8 cellular contexts compared by ENCODE assay signal in genomic region chr19:45478454-45479238, GRCh38. TPM values are rescaled to one million over a fixed set of nuclear protein-coding genes. Genes with fewer than 3 reads are reported as not detected.
A peak's percentile ranks its signal among the peaks of the same experiment; 100 is the strongest.
DNase-seq lines count a peak whose midpoint lies in the region; ATAC-seq, FAIRE-seq and TF ChIP-seq lines count a peak whose summit lies in the region.

No MANE protein-coding gene starts in this region.

- peak; percentile 90 for DNase-seq in RCC 7860 (ENCODE audit: low spot score)
- DNase-seq in fibroblast of peridontal ligament (ENCODE audit: extremely low read depth), result peak; percentile 93
- DNase-seq in nephron progenitor cell, result peak; percentile 88

- peak; percentile 86 for TF ChIP-seq CTCF in DOHH2 (IDR thresholded peaks at IDR 0.05; ENCODE audit: low read depth, low read length, poor library complexity, severe bottlenecking)
- TF ChIP-seq CTCF in nephron progenitor cell (IDR thresholded peaks at IDR 0.05), result peak; percentile 93

- H3K9me2 ChIP-seq in DOHH2 (replicated peaks; ENCODE audit: control insufficient read depth, low read length), result no peaks in the 10 kb centered on the region

- ATAC-seq in GM21723 (IDR thresholded peaks at IDR 0.05; ENCODE audit: unreplicated experiment), result peak; percentile 73
- peak; percentile 83 for ATAC-seq in activated T-helper 17 cell treated with anti-CD3 and anti-CD28 coated beads, Interleukin-2, amount 50 U/mL, for 72 hours (replicated peaks)

- no peaks in the 10 kb centered on the region for H3K79me2 ChIP-seq in DOHH2 (ENCODE audit: control insufficient read depth, low read length)

- peaks cover 3% of the 10 kb centered on the region; the same call in 1 of the 2 replicates for H3K27me3 ChIP-seq in DOHH2 (ENCODE audit: control insufficient read depth, low read length)

- H3K27me3 Mint-ChIP-seq in activated T-helper 17 cell treated with anti-CD3 and anti-CD28 coated beads, Interleukin-2, amount 50 U/mL, for 72 hours, result no peaks in the 10 kb centered on the region
- peaks cover 59% of the 10 kb centered on the region for H3K27me3 Mint-ChIP-seq in nephron progenitor cell (ENCODE audit: low read depth, poor library complexity)
- H3K27me3 Mint-ChIP-seq in stimulated activated naive CD8-positive, alpha-beta T cell treated with anti-CD3 and anti-CD28 coated beads, Interleukin-15, Interleukin-2, amounts not matched to agents 100 ng/mL and 50 ng/mL, for 24 hours, result peaks cover 4% of the 10 kb centered on the region

- peaks cover 37% of the 10 kb centered on the region for H3K4me1 ChIP-seq in DOHH2 (ENCODE audit: control insufficient read depth, low read length)

- H3K36me3 Mint-ChIP-seq in activated T-helper 17 cell treated with anti-CD3 and anti-CD28 coated beads, Interleukin-2, amount 50 U/mL, for 72 hours (ENCODE audit: low read depth), result peaks cover 26% of the 10 kb centered on the region
- H3K36me3 Mint-ChIP-seq in nephron progenitor cell (ENCODE audit: low read depth), result no peaks in the 10 kb centered on the region
- no peaks in the 10 kb centered on the region for H3K36me3 Mint-ChIP-seq in stimulated activated naive CD8-positive, alpha-beta T cell treated with anti-CD3 and anti-CD28 coated beads, Interleukin-15, Interleukin-2, amounts not matched to agents 100 ng/mL and 50 ng/mL, for 24 hours (ENCODE audit: low read depth)

- H3F3A ChIP-seq in DOHH2 (ENCODE audit: control insufficient read depth, insufficient read depth), result 0 out of 2 replicates have a peak, but pooled peaks cover 10% of the 10 kb centered on the region

- H3K4me2 ChIP-seq in DOHH2 (ENCODE audit: low read length), result peak overlapping the region; percentile 72

- peak overlapping the region; percentile 83 for H3K4me3 Mint-ChIP-seq in activated T-helper 17 cell treated with anti-CD3 and anti-CD28 coated beads, Interleukin-2, amount 50 U/mL, for 72 hours
- peak overlapping the region; percentile 81 for H3K4me3 Mint-ChIP-seq in nephron progenitor cell
- peak overlapping the region; percentile 55 for H3K4me3 Mint-ChIP-seq in stimulated activated naive CD8-positive, alpha-beta T cell treated with anti-CD3 and anti-CD28 coated beads, Interleukin-15, Interleukin-2, amounts not matched to agents 100 ng/mL and 50 ng/mL, for 24 hours

- H3K4me3 ChIP-seq in DOHH2 (ENCODE audit: low read length), result peak overlapping the region; percentile 84

- no peaks in the 10 kb centered on the region for H3K9me3 Mint-ChIP-seq in activated T-helper 17 cell treated with anti-CD3 and anti-CD28 coated beads, Interleukin-2, amount 50 U/mL, for 72 hours
- H3K9me3 Mint-ChIP-seq in nephron progenitor cell, result no peaks in the 10 kb centered on the region
- no peaks in the 10 kb centered on the region for H3K9me3 Mint-ChIP-seq in stimulated activated naive CD8-positive, alpha-beta T cell treated with anti-CD3 and anti-CD28 coated beads, Interleukin-15, Interleukin-2, amounts not matched to agents 100 ng/mL and 50 ng/mL, for 24 hours

- H3K36me3 ChIP-seq in DOHH2 (ENCODE audit: control insufficient read depth, low read length), result no peaks in the 10 kb centered on the region
- no peaks in the 10 kb centered on the region for H3K36me3 ChIP-seq in KOPT-K1 (ENCODE audit: insufficient read depth, low read length)

- H4K20me1 ChIP-seq in DOHH2 (ENCODE audit: control insufficient read depth, insufficient read depth, low read depth, low read length), result no peaks in the 10 kb centered on the region

- peak overlapping the region; percentile 87 for H3K27ac ChIP-seq in DOHH2 (ENCODE audit: low read depth, low read length)
- peak overlapping the region; percentile 50 for H3K27ac ChIP-seq in KOPT-K1 (ENCODE audit: low read depth, low read length, poor library complexity, severe bottlenecking)

- peak overlapping the region; percentile 82 for H3K27ac Mint-ChIP-seq in activated T-helper 17 cell treated with anti-CD3 and anti-CD28 coated beads, Interleukin-2, amount 50 U/mL, for 72 hours
- peak overlapping the region; percentile 100 for H3K27ac Mint-ChIP-seq in nephron progenitor cell
- peak overlapping the region; percentile 97 for H3K27ac Mint-ChIP-seq in stimulated activated naive CD8-positive, alpha-beta T cell treated with anti-CD3 and anti-CD28 coated beads, Interleukin-15, Interleukin-2, amounts not matched to agents 100 ng/mL and 50 ng/mL, for 24 hours

- H3K4me1 Mint-ChIP-seq in activated T-helper 17 cell treated with anti-CD3 and anti-CD28 coated beads, Interleukin-2, amount 50 U/mL, for 72 hours, result peaks cover 16% of the 10 kb centered on the region
- H3K4me1 Mint-ChIP-seq in nephron progenitor cell, result peaks cover 34% of the 10 kb centered on the region
- H3K4me1 Mint-ChIP-seq in stimulated activated naive CD8-positive, alpha-beta T cell treated with anti-CD3 and anti-CD28 coated beads, Interleukin-15, Interleukin-2, amounts not matched to agents 100 ng/mL and 50 ng/mL, for 24 hours (ENCODE audit: low read depth), result peaks cover 34% of the 10 kb centered on the region

- no peaks in the 10 kb centered on the region for H3K9me3 ChIP-seq in DOHH2 (ENCODE audit: control insufficient read depth, insufficient read depth, low read length)
- H3K9me3 ChIP-seq in KOPT-K1 (ENCODE audit: insufficient read depth, low read length, poor library complexity, severe bottlenecking), result no peaks in the 10 kb centered on the region

- peak; percentile 71 for FAIRE-seq in RCC 7860 (lab: Jason Lieb, UNC)

RNA-seq across cellular contexts. Expression of gene FOSB, which starts 10.8 kb away (rescaled TPM):
- 10 to 100 TPM; 20.7 to 39.2 TPM for total RNA-seq in activated T-helper 17 cell treated with anti-CD3 and anti-CD28 coated beads, Interleukin-2, amount 50 U/mL, for 72 hours

RNA-seq across cellular contexts. Expression of gene RTN2, which starts 18.2 kb away (rescaled TPM):
- total RNA-seq in activated T-helper 17 cell treated with anti-CD3 and anti-CD28 coated beads, Interleukin-2, amount 50 U/mL, for 72 hours, result 1 to 10 TPM; 5.3 to 8.6 TPM

RNA-seq across cellular contexts. Expression of gene PPM1N, which starts 19.6 kb away (rescaled TPM):
- 1 to 10 TPM; 4.3 to 5.2 TPM for total RNA-seq in activated T-helper 17 cell treated with anti-CD3 and anti-CD28 coated beads, Interleukin-2, amount 50 U/mL, for 72 hours

RNA-seq across cellular contexts. Expression of gene VASP, which starts 28.6 kb away (rescaled TPM):
- 100 to 1,000 TPM; 151 to 196 TPM for total RNA-seq in activated T-helper 17 cell treated with anti-CD3 and anti-CD28 coated beads, Interleukin-2, amount 50 U/mL, for 72 hours

RNA-seq across cellular contexts. Expression of gene ERCC1, which starts 54.9 kb away (rescaled TPM):
- total RNA-seq in activated T-helper 17 cell treated with anti-CD3 and anti-CD28 coated beads, Interleukin-2, amount 50 U/mL, for 72 hours, result 10 to 100 TPM; 27.6 to 33.2 TPM

Comparison
In these comparisons a context has a peak if more than half of its experiments do, and no peak if none do; other contexts are left out.
1. Peak in every context shown above with its lines: DNase-seq, ATAC-seq, H3K4me3 ChIP-seq and H3K27ac ChIP-seq.